Comparison of ENCODE assay signal across 18 cellular contexts in the genomic region with DNA sequence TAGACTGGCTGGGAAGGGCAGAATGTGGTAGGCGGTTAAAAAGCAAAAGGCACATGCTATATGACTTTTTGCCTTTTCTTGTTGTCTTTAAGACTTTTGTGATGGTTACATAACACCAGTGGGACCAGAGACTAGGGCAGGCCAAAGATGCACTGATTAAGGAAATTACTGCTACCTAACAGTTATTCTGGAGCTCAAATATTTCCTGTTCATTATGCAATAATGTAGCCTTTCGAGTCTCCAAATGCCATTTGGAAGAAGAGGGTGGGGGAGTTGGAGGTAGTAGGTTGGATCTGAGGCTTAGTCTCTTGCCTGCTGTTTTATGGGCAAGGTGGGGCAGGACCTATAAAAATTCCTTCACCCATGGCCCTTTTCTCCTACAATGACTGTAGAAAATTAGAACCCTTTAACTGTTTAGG. TPM values are rescaled to one million over a fixed set of nuclear protein-coding genes. Genes with fewer than 3 reads are reported as not detected.
"Had no signal": no experiment of that assay in that cellular context is flagged by ENCODE, and none has a peak within 500 bp of the region (broad histone marks: within the 10 kb centered on the region; RNA-seq: fewer than 3 reads in every experiment).

No MANE protein-coding gene starts in this region.

- H3K9me3 Mint-ChIP-seq: activated CD4-positive, alpha-beta T cell treated with anti-CD3 and anti-CD28 coated beads, Interleukin-2, amount 10 ng/mL, durations not matched to agents 7 days and 5 days; central memory CD8-positive, alpha-beta T cell had no signal

- H3K4me1 Mint-ChIP-seq: activated CD4-positive, alpha-beta T cell treated with anti-CD3 and anti-CD28 coated beads, Interleukin-2, amount 10 ng/mL, durations not matched to agents 7 days and 5 days; central memory CD8-positive, alpha-beta T cell; naive thymus-derived CD4-positive, alpha-beta T cell had no signal

- H3K27ac ChIP-seq: adrenal gland, body of pancreas, epithelial cell of prostate, gastroesophageal sphincter, lower lobe of right lung, stomach, thoracic aorta had no signal

- ATAC-seq: body of pancreas; effector memory CD8-positive, alpha-beta T cell; gastroesophageal sphincter; lower lobe of right lung; naive thymus-derived CD4-positive, alpha-beta T cell had no signal

- H3K4me3 Mint-ChIP-seq: activated CD4-positive, alpha-beta T cell treated with anti-CD3 and anti-CD28 coated beads, Interleukin-2, amount 10 ng/mL, durations not matched to agents 7 days and 5 days; central memory CD8-positive, alpha-beta T cell; dendritic cell treated with granulocyte-macrophage colony-stimulating factor and Interleukin-4, amounts not matched to agents 40 ng/mL and 50 ng/mL, for 4 days; effector memory CD8-positive, alpha-beta T cell; naive thymus-derived CD4-positive, alpha-beta T cell had no signal

- H3K27ac Mint-ChIP-seq: activated CD4-positive, alpha-beta T cell treated with anti-CD3 and anti-CD28 coated beads, Interleukin-2, amount 10 ng/mL, durations not matched to agents 7 days and 5 days; dendritic cell treated with granulocyte-macrophage colony-stimulating factor and Interleukin-4, amounts not matched to agents 40 ng/mL and 50 ng/mL, for 4 days; effector memory CD8-positive, alpha-beta T cell; naive thymus-derived CD4-positive, alpha-beta T cell had no signal

- H3K27me3 Mint-ChIP-seq: activated CD4-positive, alpha-beta T cell treated with anti-CD3 and anti-CD28 coated beads, Interleukin-2, amount 10 ng/mL, durations not matched to agents 7 days and 5 days; central memory CD8-positive, alpha-beta T cell; dendritic cell treated with granulocyte-macrophage colony-stimulating factor and Interleukin-4, amounts not matched to agents 40 ng/mL and 50 ng/mL, for 4 days; effector memory CD8-positive, alpha-beta T cell had no signal

- DNase-seq: activated CD4-positive, alpha-beta T cell treated with anti-CD3 and anti-CD28 coated beads, Interleukin-2, amount 10 ng/mL, durations not matched to agents 7 days and 5 days; activated CD4-positive, CD25-positive, alpha-beta regulatory T cell; activated naive CD4-positive, alpha-beta T cell treated with anti-CD3 and anti-CD28 coated beads, Interleukin-2, amount 50 U/mL, for 16 hours; activated T-cell treated with anti-CD3 and anti-CD28 coated beads for 4 hours; adrenal gland; body of pancreas; effector memory CD8-positive, alpha-beta T cell; lower lobe of right lung; naive thymus-derived CD4-positive, alpha-beta T cell; stimulated activated CD4-positive, alpha-beta T cell treated with anti-CD3 and anti-CD28 coated beads, Interleukin-15, amount 100 ng/mL, for 24 hours; stimulated activated CD4-positive, alpha-beta T cell treated with anti-CD3 and anti-CD28 coated beads, Interleukin-4, amount 100 ng/mL, for 24 hours; stomach had no signal

RNA-seq across cellular contexts. Expression of a gene that starts 51.7 kb away (rescaled TPM):
- total RNA-seq: activated CD4-positive, alpha-beta T cell treated with anti-CD3 and anti-CD28 coated beads, Interleukin-2, amount 10 ng/mL, durations not matched to agents 7 days and 5 days; activated CD8-positive, alpha-beta memory T cell treated with anti-CD3 and anti-CD28 coated beads for 36 hours; naive thymus-derived CD4-positive, alpha-beta T cell; thoracic aorta had no signal
